ENCODE assay signal across 21 cellular contexts in genomic region chr19:13530720-13531119, GRCh38.
"Had no signal": no experiment of that assay in that cellular context is flagged by ENCODE, and none has a peak within 500 bp of the region (broad histone marks: within the 10 kb centered on the region; RNA-seq: fewer than 3 reads in every experiment).

No MANE protein-coding gene starts in this region.

- H3K4me1 ChIP-seq: heart right ventricle, left lung, sigmoid colon, stomach, transverse colon, uterus had no signal

- H3K27ac ChIP-seq: heart right ventricle, left lung, sigmoid colon, stomach, transverse colon, uterus had no signal

- H3K4me1 Mint-ChIP-seq: activated CD4-positive, alpha-beta T cell treated with anti-CD3 and anti-CD28 coated beads, Interleukin-2, amount 10 ng/mL, durations not matched to agents 7 days and 5 days; activated CD8-positive, alpha-beta memory T cell treated with anti-CD3 and anti-CD28 coated beads, Interleukin-2, amount 10 ng/mL, durations not matched to agents 7 days and 5 days; activated naive CD8-positive, alpha-beta T cell treated with anti-CD3 and anti-CD28 coated beads, Interleukin-2, amount 50 U/mL, for 24 hours; naive B cell; neural crest cell; stimulated activated memory B cell treated with anti-CD40 and anti-IgM and Interleukin-4, amounts not matched to agents 10 μg/mL and 1 μg/mL and 100 μg/mL, for 72 hours had no signal

- H3K4me2 ChIP-seq: smooth muscle cell had no signal

- H3K36me3 Mint-ChIP-seq: activated CD8-positive, alpha-beta memory T cell treated with anti-CD3 and anti-CD28 coated beads, Interleukin-2, amount 10 ng/mL, durations not matched to agents 7 days and 5 days; stimulated activated memory B cell treated with anti-CD40 and anti-IgM and Interleukin-4, amounts not matched to agents 10 μg/mL and 1 μg/mL and 100 μg/mL, for 72 hours had no signal

- H3K27me3 Mint-ChIP-seq: activated CD4-positive, alpha-beta T cell treated with anti-CD3 and anti-CD28 coated beads, Interleukin-2, amount 10 ng/mL, durations not matched to agents 7 days and 5 days; activated CD8-positive, alpha-beta memory T cell treated with anti-CD3 and anti-CD28 coated beads, Interleukin-2, amount 10 ng/mL, durations not matched to agents 7 days and 5 days had no signal

- H3K4me3 Mint-ChIP-seq: activated CD4-positive, alpha-beta T cell treated with anti-CD3 and anti-CD28 coated beads, Interleukin-2, amount 10 ng/mL, durations not matched to agents 7 days and 5 days; activated CD8-positive, alpha-beta memory T cell treated with anti-CD3 and anti-CD28 coated beads, Interleukin-2, amount 10 ng/mL, durations not matched to agents 7 days and 5 days; activated CD8-positive, alpha-beta T cell treated with anti-CD3 and anti-CD28 coated beads for 36 hours; activated naive CD8-positive, alpha-beta T cell treated with anti-CD3 and anti-CD28 coated beads, Interleukin-2, amount 50 U/mL, for 24 hours; activated T-helper 1 cell treated with anti-CD3 and anti-CD28 coated beads, Interleukin-12 subunit alpha, Interleukin-12 subunit beta, Interleukin-2, Interleukin-4 antibody, amounts not matched to agents 30 ng/mL and 10 ng/mL and 1 ng/mL, durations not matched to agents 14 hours and 24 hours and 36 hours; naive B cell; neural crest cell; stimulated activated memory B cell treated with anti-CD40 and anti-IgM and Interleukin-4, amounts not matched to agents 10 μg/mL and 1 μg/mL and 100 μg/mL, for 72 hours had no signal

- H3K27me3 ChIP-seq: uterus had no signal

- DNase-seq: activated CD4-positive, alpha-beta T cell treated with anti-CD3 and anti-CD28 coated beads, Interleukin-2, amount 10 ng/mL, durations not matched to agents 7 days and 5 days; activated CD8-positive, alpha-beta memory T cell treated with anti-CD3 and anti-CD28 coated beads, Interleukin-2, amount 10 ng/mL, durations not matched to agents 7 days and 5 days; activated CD8-positive, alpha-beta T cell treated with anti-CD3 and anti-CD28 coated beads for 36 hours; activated gamma-delta T cell; activated naive CD4-positive, alpha-beta T cell treated with anti-CD3 and anti-CD28 coated beads, Interleukin-2, amount 50 U/mL, for 16 hours; activated naive CD8-positive, alpha-beta T cell treated with anti-CD3 and anti-CD28 coated beads, Interleukin-2, amount 50 U/mL, for 24 hours; activated T-cell treated with anti-CD3 and anti-CD28 coated beads for 4 hours; heart right ventricle; kidney glomerular epithelial cell; left lung; naive B cell; posterior cingulate gyrus; sigmoid colon; stimulated activated CD4-positive, alpha-beta T cell treated with anti-CD3 and anti-CD28 coated beads, Interleukin-15, amount 100 ng/mL, for 24 hours; stomach; transverse colon; uterus had no signal

- H3K27ac Mint-ChIP-seq: activated CD4-positive, alpha-beta T cell treated with anti-CD3 and anti-CD28 coated beads, Interleukin-2, amount 10 ng/mL, durations not matched to agents 7 days and 5 days; activated CD8-positive, alpha-beta memory T cell treated with anti-CD3 and anti-CD28 coated beads, Interleukin-2, amount 10 ng/mL, durations not matched to agents 7 days and 5 days; activated CD8-positive, alpha-beta T cell treated with anti-CD3 and anti-CD28 coated beads for 36 hours; activated naive CD8-positive, alpha-beta T cell treated with anti-CD3 and anti-CD28 coated beads, Interleukin-2, amount 50 U/mL, for 24 hours; activated T-helper 1 cell treated with anti-CD3 and anti-CD28 coated beads, Interleukin-12 subunit alpha, Interleukin-12 subunit beta, Interleukin-2, Interleukin-4 antibody, amounts not matched to agents 30 ng/mL and 10 ng/mL and 1 ng/mL, durations not matched to agents 14 hours and 24 hours and 36 hours; naive B cell; stimulated activated memory B cell treated with anti-CD40 and anti-IgM and Interleukin-4, amounts not matched to agents 10 μg/mL and 1 μg/mL and 100 μg/mL, for 72 hours had no signal

- H3K9me3 ChIP-seq: transverse colon, uterus had no signal

- H3K9me3 Mint-ChIP-seq: activated CD8-positive, alpha-beta T cell treated with anti-CD3 and anti-CD28 coated beads for 36 hours; activated naive CD8-positive, alpha-beta T cell treated with anti-CD3 and anti-CD28 coated beads, Interleukin-2, amount 50 U/mL, for 24 hours had no signal
